Comparison of ENCODE assay signal across 13 cellular contexts in the genomic region with DNA sequence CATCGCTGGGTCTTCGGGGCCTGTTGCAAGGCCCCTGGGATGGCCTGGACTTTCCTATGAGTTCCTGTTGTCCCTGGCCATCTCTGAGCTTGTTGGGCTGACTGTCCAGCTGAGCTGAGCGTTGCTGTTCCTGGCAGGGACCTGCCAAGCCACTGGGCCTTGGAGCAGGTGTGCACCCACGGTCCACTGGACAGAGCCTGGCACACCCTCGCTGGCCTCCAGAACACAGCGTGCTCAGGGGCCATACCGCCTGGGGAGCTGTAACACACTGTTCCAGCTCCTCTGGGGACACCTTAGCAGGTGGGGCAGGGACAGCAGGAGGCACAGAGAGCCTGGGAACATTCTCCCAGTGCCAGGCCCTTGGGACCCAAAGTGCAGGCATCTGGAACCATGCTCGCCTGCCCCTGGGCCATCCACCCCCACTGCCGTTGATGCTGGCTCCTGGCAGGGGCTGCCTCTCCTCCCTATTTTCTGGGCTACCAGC.
A peak's percentile ranks its signal among the peaks of the same experiment; 100 is the strongest.
DNase-seq lines count a peak whose midpoint lies in the region; ATAC-seq and TF ChIP-seq lines count a peak whose summit lies in the region.
"Had no signal": no experiment of that assay in that cellular context is flagged by ENCODE, and none has a peak within 500 bp of the region (broad histone marks: within the 10 kb centered on the region; RNA-seq: fewer than 3 reads in every experiment).

No MANE protein-coding gene starts in this region.

- TF ChIP-seq CTCF in left ventricle myocardium inferior (IDR thresholded peaks at IDR 0.05; ENCODE audit: borderline replicate concordance): no peak
- no peak for TF ChIP-seq CTCF in brain (conservative IDR thresholded peaks at IDR 0.05)
- TF ChIP-seq CTCF in mucosa of descending colon (IDR thresholded peaks at IDR 0.05): no peak
- no peak for TF ChIP-seq CTCF in type B pancreatic cell (conservative IDR thresholded peaks at IDR 0.05)

- intact Hi-C loops in left ventricle myocardium inferior (cut with micrococcal nuclease): no loop called here
- intact Hi-C loops in cardiac septum (cut with DNase I): no loop called here
- intact Hi-C loops in mucosa of descending colon (cut with DNase I, micrococcal nuclease): no loop called here

- H3K9me3 Mint-ChIP-seq in brain: peaks cover 0 to 9% (median 1%) of the 10 kb centered on the region in 5 experiments
- H3K9me3 Mint-ChIP-seq in type B pancreatic cell: no peaks in the 10 kb centered on the region
- H3K9me3 Mint-ChIP-seq: dendritic cell treated with granulocyte-macrophage colony-stimulating factor and Interleukin-4, amounts not matched to agents 40 ng/mL and 50 ng/mL, for 4 days; HFFc6 had no signal

- H3K4me3 ChIP-seq in left ventricle myocardium inferior: no peak overlapping the region
- no peak overlapping the region for H3K4me3 ChIP-seq in mucosa of descending colon
- H3K4me3 ChIP-seq: SJCRH30 had no signal

- ATAC-seq in mucosa of descending colon (peak; percentile 34), HG02798 (IDR thresholded peaks at IDR 0.05; ENCODE audit: poor library complexity, unreplicated experiment) (no peak), HG02642 (IDR thresholded peaks at IDR 0.05; ENCODE audit: poor library complexity, unreplicated experiment) (no peak)

- peak overlapping the region; percentile 36 for H3K27ac ChIP-seq in left ventricle myocardium inferior (replicated peaks)
- H3K27ac ChIP-seq: SJCRH30 had no signal

- no peaks in the 10 kb centered on the region for H3K9me3 ChIP-seq in left ventricle myocardium inferior (replicated peaks)
- H3K9me3 ChIP-seq in mucosa of descending colon: no peaks in the 10 kb centered on the region
- H3K9me3 ChIP-seq: SJCRH30 had no signal

- H3K4me1 Mint-ChIP-seq in brain (peaks cover 97% of the 10 kb centered on the region), type B pancreatic cell (ENCODE audit: unreplicated experiment) (peaks cover 68% of the 10 kb centered on the region)

- H3K36me3 Mint-ChIP-seq in brain (no peaks in the 10 kb centered on the region), type B pancreatic cell (no peaks in the 10 kb centered on the region)

- H3K27me3 ChIP-seq in left ventricle myocardium inferior (ENCODE audit: low read depth): peaks cover 9% of the 10 kb centered on the region

- peak overlapping the region in 1 of 5 experiments; percentile 21 for H3K4me3 Mint-ChIP-seq in brain
- no peak overlapping the region for H3K4me3 Mint-ChIP-seq in type B pancreatic cell
- H3K4me3 Mint-ChIP-seq: dendritic cell treated with granulocyte-macrophage colony-stimulating factor and Interleukin-4, amounts not matched to agents 40 ng/mL and 50 ng/mL, for 4 days; HFFc6 had no signal

- DNase-seq in left ventricle myocardium inferior: no peak
- DNase-seq in cardiac septum (ENCODE audit: low spot score): no peak
- DNase-seq in mucosa of descending colon: no peak
- no peak for DNase-seq in type B pancreatic cell (ENCODE audit: extremely low spot score, unreplicated experiment)
- no peak for DNase-seq in inferior parietal cortex (ENCODE audit: extremely low spot score)
- DNase-seq: activated effector memory CD4-positive, alpha-beta T cell treated with Interleukin-2 at 50 U/mL for 16 hours; HFFc6; NCI-H187 treated with DMSO at 0.1 percent for 48 hours; SJCRH30 had no signal

- H3K36me3 ChIP-seq in left ventricle myocardium inferior (no peaks in the 10 kb centered on the region), mucosa of descending colon (ENCODE audit: low read depth) (no peaks in the 10 kb centered on the region)
- H3K36me3 ChIP-seq: SJCRH30 had no signal

- no peaks in the 10 kb centered on the region for H3K27me3 Mint-ChIP-seq in brain
- H3K27me3 Mint-ChIP-seq in type B pancreatic cell: peaks cover 8% of the 10 kb centered on the region

- H3K4me1 ChIP-seq in left ventricle myocardium inferior: peaks cover 28% of the 10 kb centered on the region
- H3K4me1 ChIP-seq in mucosa of descending colon (ENCODE audit: low read depth): peaks cover 8% of the 10 kb centered on the region
- H3K4me1 ChIP-seq: SJCRH30 had no signal

- H3K27ac Mint-ChIP-seq in brain: peak overlapping the region; percentile 82 to 97 (median 85)
- peak overlapping the region; percentile 5 for H3K27ac Mint-ChIP-seq in type B pancreatic cell
- H3K27ac Mint-ChIP-seq: dendritic cell treated with granulocyte-macrophage colony-stimulating factor and Interleukin-4, amounts not matched to agents 40 ng/mL and 50 ng/mL, for 4 days; HFFc6 had no signal
